Comparison of ENCODE assay signal across 12 cellular contexts in genomic region chr5:155987261-155987810, GRCh38.
DNase-seq lines count a peak whose midpoint lies in the region; ATAC-seq and TF ChIP-seq lines count a peak whose summit lies in the region.
"Had no signal": no experiment of that assay in that cellular context is flagged by ENCODE, and none has a peak within 500 bp of the region (broad histone marks: within the 10 kb centered on the region; RNA-seq: fewer than 3 reads in every experiment).

No MANE protein-coding gene starts in this region.

- no peak for TF ChIP-seq POLR2A in ovary (IDR thresholded peaks at IDR 0.05)

- ATAC-seq in activated CD4-positive, CD25-positive, alpha-beta regulatory T cell treated with anti-CD3 and anti-CD28 coated beads, Interleukin-2, amount 50 U/mL, for 24 hours: no peak
- ATAC-seq: GM23338 had no signal

- peak; percentile 56 for DNase-seq in Ammon's horn (ENCODE audit: low spot score)
- no peak for DNase-seq in dorsolateral prefrontal cortex
- peak; percentile 34 for DNase-seq in inferior parietal cortex (ENCODE audit: extremely low spot score)
- DNase-seq in putamen (ENCODE audit: low spot score): peak; percentile 12
- DNase-seq in ovary: no peak
- DNase-seq in stimulated activated CD4-positive, alpha-beta T cell treated with anti-CD3 and anti-CD28 coated beads, Interleukin-12 subunit alpha, Interleukin-12 subunit beta, amount 100 ng/mL, for 4 hours: no peak
- DNase-seq in cortex of kidney (lab: John Stamatoyannopoulos, UW): no peak
- DNase-seq: H7 had no signal

- H3K27ac ChIP-seq in dorsolateral prefrontal cortex (peak overlapping the region in 44 of 59 donors; percentile 0 to 69 (median 23)), ovary (no peak overlapping the region)
- H3K27ac ChIP-seq: 22Rv1, BLaER1 had no signal

- no peak for TF ChIP-seq CTCF in dorsolateral prefrontal cortex (IDR thresholded peaks at IDR 0.05 in 54 of 56, conservative IDR thresholded peaks at IDR 0.05 in 2 of 56; ENCODE audit: low read depth in 1 of 56, partially characterized antibody in 56 of 56)
- TF ChIP-seq CTCF in ovary (IDR thresholded peaks at IDR 0.05): no peak

- H3K27me3 ChIP-seq in dorsolateral prefrontal cortex (no peaks in the 10 kb centered on the region), ovary (no peaks in the 10 kb centered on the region)
- H3K27me3 ChIP-seq: BLaER1 had no signal

- peak overlapping the region in 32 of 59 donors; percentile 0 to 47 (median 18) for H3K4me3 ChIP-seq in dorsolateral prefrontal cortex
- H3K4me3 ChIP-seq in ovary: no peak overlapping the region
- H3K4me3 ChIP-seq: BLaER1, GM23338 had no signal

- no peak for TF ChIP-seq EP300 in ovary (IDR thresholded peaks at IDR 0.05)

- intact Hi-C loops in dorsolateral prefrontal cortex (cut with DNase I) (no loop called here), ovary (cut with DNase I) (no loop called here)

- H3K36me3 ChIP-seq in ovary: no peaks in the 10 kb centered on the region
- H3K36me3 ChIP-seq: BLaER1 had no signal

- H3K4me1 ChIP-seq in ovary (ENCODE audit: insufficient read depth): no peaks in the 10 kb centered on the region
- H3K4me1 ChIP-seq: BLaER1 had no signal

- no peaks in the 10 kb centered on the region for H3K9me3 ChIP-seq in ovary
- H3K9me3 ChIP-seq: BLaER1 had no signal

- 83 to 84% (median 84%) methylated on average over 5 of the region's 5 CpGs for WGBS in ovary, 3 donors

Comparison
In these comparisons a context has a peak if more than half of its experiments do, and no peak if none do; other contexts are left out.
1. DNase-seq: peak in Ammon's horn (single experiment), inferior parietal cortex (single experiment) and putamen (single experiment); none in dorsolateral prefrontal cortex (0 of 10), ovary (0 of 5), stimulated activated CD4-positive, alpha-beta T cell treated with anti-CD3 and anti-CD28 coated beads, Interleukin-12 subunit alpha, Interleukin-12 subunit beta, amount 100 ng/mL, for 4 hours (single experiment) and cortex of kidney (single experiment).
2. H3K27ac ChIP-seq: peak in dorsolateral prefrontal cortex (44 of 59); none in ovary (0 of 2).